Comparison of ENCODE assay signal across 2 cellular contexts in genomic region chr6:43806041-43806757, GRCh38.
TF ChIP-seq lines count a peak whose summit lies in the region.

No MANE protein-coding gene starts in this region.

TF ChIP-seq in GM12878, 131 proteins besides CTCF, POLR2A, EP300 and RAD21 (continued from another document):
- TF ChIP-seq FOS (IDR thresholded peaks at IDR 0.05; ENCODE audit: borderline replicate concordance, extremely low read depth, insufficient read length): no peak
- TF ChIP-seq NKRF (conservative IDR thresholded peaks at IDR 0.05): no peak
- TF ChIP-seq BMI1 (IDR thresholded peaks at IDR 0.05; ENCODE audit: borderline replicate concordance): no peak
- TF ChIP-seq BCL11A (IDR thresholded peaks at IDR 0.05; ENCODE audit: low read depth, low read length): no peak
- no peak for TF ChIP-seq ZNF274 (IDR thresholded peaks at IDR 0.05; ENCODE audit: insufficient read depth, insufficient read length)

TF ChIP-seq in HepG2, 621 proteins besides CTCF, POLR2A, EP300 and RAD21 (continued from another document and continues in another):
- TF ChIP-seq ZFP36L1 (CRISPR knock-in tag; IDR thresholded peaks at IDR 0.05) (peak; percentile 84; the same call in 1 of the 2 replicates), ZMYM4 (CRISPR knock-in tag; IDR thresholded peaks at IDR 0.05) (peak; percentile 82), KLF9 (CRISPR knock-in tag; IDR thresholded peaks at IDR 0.05; ENCODE audit: low read depth) (0 out of 2 replicates have a peak, but pooled peaks have one; percentile 18), DR1 (CRISPR knock-in tag; IDR thresholded peaks at IDR 0.05) (0 out of 2 replicates have a peak, but pooled peaks have one; percentile 64), YEATS2 (CRISPR knock-in tag; IDR thresholded peaks at IDR 0.05; ENCODE audit: borderline replicate concordance) (peak; percentile 57; the same call in 1 of the 2 replicates), ZNF839 (CRISPR knock-in tag; IDR thresholded peaks at IDR 0.05; ENCODE audit: borderline replicate concordance) (0 out of 2 replicates have a peak, but pooled peaks have one; percentile 47), ZNF281 (CRISPR knock-in tag; IDR thresholded peaks at IDR 0.05; ENCODE audit: borderline replicate concordance) (peak; percentile 49; the same call in 1 of the 2 replicates), WIZ (CRISPR knock-in tag; IDR thresholded peaks at IDR 0.05) (0 out of 2 replicates have a peak, but pooled peaks have one; percentile 18), ARNT2 (CRISPR knock-in tag; IDR thresholded peaks at IDR 0.05; ENCODE audit: low read depth) (0 out of 2 replicates have a peak, but pooled peaks have one; percentile 72), MAX (IDR thresholded peaks at IDR 0.05) (peak; percentile 77), HIVEP1 (CRISPR knock-in tag; IDR thresholded peaks at IDR 0.05) (peak; percentile 94), ZNF160 (CRISPR knock-in tag; IDR thresholded peaks at IDR 0.05) (peak; percentile 25; the same call in 1 of the 2 replicates), ZNF639 (CRISPR knock-in tag; conservative IDR thresholded peaks at IDR 0.05) (peak; percentile 32; the same call in 1 of the 2 replicates), TCF7 (IDR thresholded peaks at IDR 0.05; ENCODE audit: low read depth) (no peak), SOX5 (CRISPR knock-in tag; IDR thresholded peaks at IDR 0.05; ENCODE audit: borderline replicate concordance) (peak; percentile 81), FIP1L1 (IDR thresholded peaks at IDR 0.05; ENCODE audit: borderline replicate concordance, insufficient read depth, low read depth, low read length) (no peak), ZNF274 (CRISPR knock-in tag; IDR thresholded peaks at IDR 0.05) (no peak; the same call in 1 of the 2 replicates), ZNF615 (CRISPR knock-in tag; IDR thresholded peaks at IDR 0.05; ENCODE audit: borderline replicate concordance) (0 out of 2 replicates have a peak, but pooled peaks have one; percentile 32), ATF3 (CRISPR knock-in tag; IDR thresholded peaks at IDR 0.05) (peak; percentile 34; the same call in 1 of the 2 replicates), TFAP4 (IDR thresholded peaks at IDR 0.05; ENCODE audit: borderline replicate concordance, low read depth) (peak; percentile 97), GLI4 (CRISPR knock-in tag; IDR thresholded peaks at IDR 0.05; ENCODE audit: borderline replicate concordance) (peak; percentile 54; the same call in 1 of the 2 replicates), DNMT1 (CRISPR knock-in tag; IDR thresholded peaks at IDR 0.05) (no peak), ZNF451 (CRISPR knock-in tag; IDR thresholded peaks at IDR 0.05) (no peak), ATF7-NPFF (CRISPR knock-in tag; IDR thresholded peaks at IDR 0.05; ENCODE audit: low read depth) (peak; percentile 68; the same call in 1 of the 2 replicates), MXD4 (CRISPR knock-in tag; IDR thresholded peaks at IDR 0.05) (no peak), IRF2 (CRISPR knock-in tag; IDR thresholded peaks at IDR 0.05) (peak; percentile 90), ZSCAN31 (CRISPR knock-in tag; IDR thresholded peaks at IDR 0.05; ENCODE audit: low read depth) (peak; percentile 95), HMG20B (CRISPR knock-in tag; conservative IDR thresholded peaks at IDR 0.05) (peak; percentile 82), ZNF343 (CRISPR knock-in tag; IDR thresholded peaks at IDR 0.05) (0 out of 2 replicates have a peak, but pooled peaks have one; percentile 59), SRSF9 (IDR thresholded peaks at IDR 0.05; ENCODE audit: borderline replicate concordance, insufficient read depth, low read depth, low read length, poor library complexity, severe bottlenecking) (no peak), CBX2 (IDR thresholded peaks at IDR 0.05; ENCODE audit: low read depth, low read length) (no peak), CBX2 (CRISPR knock-in tag; IDR thresholded peaks at IDR 0.05; ENCODE audit: low read depth) (peak; percentile 96; the same call in 1 of the 2 replicates), PATZ1 (CRISPR knock-in tag; IDR thresholded peaks at IDR 0.05) (peak; percentile 81), FOXP1 (IDR thresholded peaks at IDR 0.05) (no peak), FOXP1 (CRISPR knock-in tag; IDR thresholded peaks at IDR 0.05) (peak; percentile 80; the same call in 1 of the 2 replicates), ZNF136 (CRISPR knock-in tag; IDR thresholded peaks at IDR 0.05; ENCODE audit: low read depth) (peak; percentile 60; the same call in 1 of the 2 replicates), ZNF670 (CRISPR knock-in tag; IDR thresholded peaks at IDR 0.05; ENCODE audit: borderline replicate concordance) (peak; percentile 66; the same call in 1 of the 2 replicates), MEIS2 (CRISPR knock-in tag; IDR thresholded peaks at IDR 0.05) (peak; percentile 56), PRDM10 (CRISPR knock-in tag; IDR thresholded peaks at IDR 0.05; ENCODE audit: low read depth) (peak; percentile 80; the same call in 1 of the 2 replicates), ZBTB49 (CRISPR knock-in tag; IDR thresholded peaks at IDR 0.05; ENCODE audit: borderline replicate concordance) (0 out of 2 replicates have a peak, but pooled peaks have one; percentile 8), DRAP1 (CRISPR knock-in tag; IDR thresholded peaks at IDR 0.05) (peak; percentile 95), ATM (IDR thresholded peaks at IDR 0.05; ENCODE audit: borderline replicate concordance) (no peak), POGZ (CRISPR knock-in tag; IDR thresholded peaks at IDR 0.05) (peak; percentile 81), ZNF264 (CRISPR knock-in tag; IDR thresholded peaks at IDR 0.05) (peak; percentile 82), ZBTB3 (CRISPR knock-in tag; IDR thresholded peaks at IDR 0.05; ENCODE audit: borderline replicate concordance, low read depth) (peak; percentile 22; the same call in 1 of the 2 replicates)
